15 cellular contexts compared by ENCODE assay signal in genomic region chr11:69212121-69213110, GRCh38. TPM values are rescaled to one million over a fixed set of nuclear protein-coding genes. Genes with fewer than 3 reads are reported as not detected.
A peak's percentile ranks its signal among the peaks of the same experiment; 100 is the strongest.
DNase-seq lines count a peak whose midpoint lies in the region; ATAC-seq, FAIRE-seq and TF ChIP-seq lines count a peak whose summit lies in the region.
"Had no signal": no experiment of that assay in that cellular context is flagged by ENCODE, and none has a peak within 500 bp of the region (broad histone marks: within the 10 kb centered on the region; RNA-seq: fewer than 3 reads in every experiment).

No MANE protein-coding gene starts in this region.

- ATAC-seq in natural killer cell treated with Interleukin-12 subunit alpha and Interleukin-12 subunit beta and Interleukin-15 and Interleukin-18, amount 100 ng/mL, for 72 hours = no peak
- ATAC-seq in natural killer cell (no peak), HG02678 (IDR thresholded peaks at IDR 0.05; ENCODE audit: unreplicated experiment) (no peak)
- ATAC-seq: left lung, pancreas had no signal

- H3K4me3 ChIP-seq in astrocyte of the spinal cord (ENCODE audit: low read depth, low read length) (no peak overlapping the region), kidney (ENCODE audit: low read length in 2 of 2) (no peak overlapping the region), vagina (no peak overlapping the region)
- H3K4me3 ChIP-seq: adrenal gland, left lung, pancreas, upper lobe of left lung had no signal

- FAIRE-seq in kidney (lab: Jason Lieb, UNC) = no peak
- FAIRE-seq: endothelial cell of umbilical vein, pancreas had no signal

- no peak for TF ChIP-seq POLR2A in vagina (IDR thresholded peaks at IDR 0.05)

- no peaks in the 10 kb centered on the region for H3K36me3 ChIP-seq in kidney (ENCODE audit: control insufficient read depth in 1 of 2, insufficient read depth in 2 of 2, low read length in 2 of 2)
- H3K36me3 ChIP-seq in vagina = no peaks in the 10 kb centered on the region
- H3K36me3 ChIP-seq: adrenal gland, left lung, pancreas, upper lobe of left lung had no signal

- H3K27ac ChIP-seq in kidney (ENCODE audit: low read depth in 2 of 2, low read length in 2 of 2) (no peak overlapping the region), vagina (no peak overlapping the region)
- H3K27ac ChIP-seq: adrenal gland, left lung, pancreas, upper lobe of left lung had no signal

- H3K27me3 ChIP-seq in vagina = no peaks in the 10 kb centered on the region
- H3K27me3 ChIP-seq: adrenal gland, pancreas, upper lobe of left lung had no signal

- no peak overlapping the region for H3K27ac Mint-ChIP-seq in natural killer cell treated with Interleukin-12 subunit alpha and Interleukin-12 subunit beta and Interleukin-15 and Interleukin-18, amount 100 ng/mL, for 72 hours
- no peak overlapping the region for H3K27ac Mint-ChIP-seq in natural killer cell
- H3K27ac Mint-ChIP-seq: CD4-positive, alpha-beta T cell had no signal

- peaks cover 17 to 31% of the 10 kb centered on the region in 2 donors for H3K27me3 Mint-ChIP-seq in natural killer cell treated with Interleukin-12 subunit alpha and Interleukin-12 subunit beta and Interleukin-15 and Interleukin-18, amount 100 ng/mL, for 72 hours
- H3K27me3 Mint-ChIP-seq in natural killer cell (ENCODE audit: low read depth in 2 of 2) = peaks cover 21 to 31% of the 10 kb centered on the region in 2 donors

- no peaks in the 10 kb centered on the region for H3K9me3 ChIP-seq in kidney (ENCODE audit: control insufficient read depth in 1 of 2, low read length in 2 of 2)
- H3K9me3 ChIP-seq in vagina = no peaks in the 10 kb centered on the region
- H3K9me3 ChIP-seq: adrenal gland, left lung, pancreas, upper lobe of left lung had no signal

- H3K4me1 Mint-ChIP-seq in natural killer cell treated with Interleukin-12 subunit alpha and Interleukin-12 subunit beta and Interleukin-15 and Interleukin-18, amount 100 ng/mL, for 72 hours (ENCODE audit: low read depth in 2 of 2) = no peaks in the 10 kb centered on the region
- no peaks in the 10 kb centered on the region for H3K4me1 Mint-ChIP-seq in natural killer cell

- TF ChIP-seq CTCF in natural killer cell (IDR thresholded peaks at IDR 0.05) (no peak), astrocyte of the spinal cord (IDR thresholded peaks at IDR 0.05; ENCODE audit: low read depth, low read length) (peak; percentile 46), kidney (IDR thresholded peaks at IDR 0.05; ENCODE audit: borderline replicate concordance, extremely low read depth, insufficient read depth) (peak; percentile 28), vagina (IDR thresholded peaks at IDR 0.05) (no peak)

- in situ Hi-C loops in astrocyte of the spinal cord (cut with HindIII; ENCODE audit: low sequenced_read_pairs) = no loop called here

- H3K9me3 Mint-ChIP-seq in natural killer cell treated with Interleukin-12 subunit alpha and Interleukin-12 subunit beta and Interleukin-15 and Interleukin-18, amount 100 ng/mL, for 72 hours = peaks cover 5% of the 10 kb centered on the region
- peaks cover 0 to 5% of the 10 kb centered on the region in 2 donors for H3K9me3 Mint-ChIP-seq in natural killer cell
- H3K9me3 Mint-ChIP-seq: CD4-positive, alpha-beta T cell had no signal

- H3K9ac ChIP-seq in kidney (ENCODE audit: low read length in 2 of 2) = no peak overlapping the region

- DNase-seq in natural killer cell treated with Interleukin-12 subunit alpha and Interleukin-12 subunit beta and Interleukin-15 and Interleukin-18, amount 100 ng/mL, for 72 hours (ENCODE audit: low spot score) = peak; percentile 54
- DNase-seq in natural killer cell = no peak
- no peak for DNase-seq in astrocyte of the spinal cord (ENCODE audit: low read depth, low spot score)
- DNase-seq in kidney = no peak
- DNase-seq in vagina (ENCODE audit: extremely low spot score in 2 of 2) = peak; percentile 79 to 82
- DNase-seq in GOT3 (lab: John Stamatoyannopoulos, UW) = no peak
- no peak for DNase-seq in stimulated activated CD4-positive, alpha-beta T cell treated with anti-CD3 and anti-CD28 coated beads, Interleukin-12 subunit alpha, Interleukin-12 subunit beta, amount 100 ng/mL, for 4 hours
- DNase-seq: left lung, SHP77 treated with DMSO at 0.1 percent for 48 hours, upper lobe of left lung had no signal

- H3K36me3 Mint-ChIP-seq in natural killer cell treated with Interleukin-12 subunit alpha and Interleukin-12 subunit beta and Interleukin-15 and Interleukin-18, amount 100 ng/mL, for 72 hours = no peaks in the 10 kb centered on the region
- no peaks in the 10 kb centered on the region for H3K36me3 Mint-ChIP-seq in natural killer cell

- intact Hi-C loops in natural killer cell (cut with micrococcal nuclease) (no loop called here), kidney (cut with DNase I) (no loop called here), vagina (cut with DNase I) (no loop called here)

- H3K4me1 ChIP-seq in kidney (ENCODE audit: control insufficient read depth in 1 of 2, insufficient read depth in 1 of 2, low read depth in 1 of 2, low read length in 2 of 2) (no peaks in the 10 kb centered on the region), vagina (no peaks in the 10 kb centered on the region)
- H3K4me1 ChIP-seq: left lung, pancreas had no signal

- H3K4me3 Mint-ChIP-seq in natural killer cell treated with Interleukin-12 subunit alpha and Interleukin-12 subunit beta and Interleukin-15 and Interleukin-18, amount 100 ng/mL, for 72 hours = no peak overlapping the region
- H3K4me3 Mint-ChIP-seq in natural killer cell = no peak overlapping the region
- H3K4me3 Mint-ChIP-seq: CD4-positive, alpha-beta T cell had no signal

RNA-seq across cellular contexts. Expression of gene SMIM38, which starts 56.7 kb away (rescaled TPM):
- under 1 TPM in 1 of 2 donors, not detected in 1; 0.89 TPM for total RNA-seq in natural killer cell treated with Interleukin-12 subunit alpha and Interleukin-12 subunit beta and Interleukin-15 and Interleukin-18, amount 100 ng/mL, for 72 hours
- under 1 TPM; 0.23 to 0.42 (median 0.40) TPM for total RNA-seq in natural killer cell
- total RNA-seq in kidney = 0.63 TPM
- polyA plus RNA-seq in kidney (ENCODE audit: insufficient read depth, low read depth, low replicate concordance) = 0.19 TPM
- total RNA-seq in vagina = 0.74 TPM
- total RNA-seq: endothelial cell of umbilical vein had no signal

Comparison
In these comparisons a context has a peak if more than half of its experiments do, and no peak if none do; other contexts are left out.
1. DNase-seq: peak in natural killer cell treated with Interleukin-12 subunit alpha and Interleukin-12 subunit beta and Interleukin-15 and Interleukin-18, amount 100 ng/mL, for 72 hours (single experiment) and vagina (2 of 2); none in natural killer cell (single experiment), astrocyte of the spinal cord (single experiment), kidney (single experiment), GOT3 (single experiment) and stimulated activated CD4-positive, alpha-beta T cell treated with anti-CD3 and anti-CD28 coated beads, Interleukin-12 subunit alpha, Interleukin-12 subunit beta, amount 100 ng/mL, for 4 hours (single experiment).
2. CTCF ChIP-seq: peak in astrocyte of the spinal cord (single experiment) and kidney (single experiment); none in natural killer cell (single experiment) and vagina (0 of 3).